20 cellular contexts compared by ENCODE assay signal in the genomic region with DNA sequence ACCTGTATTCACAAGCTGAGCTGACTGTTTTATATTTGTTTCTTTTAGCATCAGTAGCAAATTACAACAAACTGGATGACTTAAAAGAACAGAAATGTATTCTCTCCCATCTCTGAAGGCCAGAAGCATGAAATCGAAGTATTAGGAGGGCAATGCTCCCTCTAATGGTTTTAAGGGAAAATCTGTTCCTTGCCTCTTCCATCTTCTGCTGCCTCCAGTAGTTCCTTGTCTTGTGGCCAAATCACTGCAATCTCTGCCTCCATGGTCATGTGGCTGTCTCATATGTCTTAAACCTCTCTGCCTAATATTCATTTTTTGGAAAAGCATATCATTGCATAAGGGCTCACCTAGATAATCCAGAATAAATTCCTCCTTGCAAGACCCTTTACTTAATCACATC. TPM values are rescaled to one million over a fixed set of nuclear protein-coding genes. Genes with fewer than 3 reads are reported as not detected.
DNase-seq lines count a peak whose midpoint lies in the region; ATAC-seq, FAIRE-seq and TF ChIP-seq lines count a peak whose summit lies in the region.
"Had no signal": no experiment of that assay in that cellular context is flagged by ENCODE, and none has a peak within 500 bp of the region (broad histone marks: within the 10 kb centered on the region; RNA-seq: fewer than 3 reads in every experiment).

No MANE protein-coding gene starts in this region.

- H3K9me3 Mint-ChIP-seq in HFFc6 = no peaks in the 10 kb centered on the region

- no peaks in the 10 kb centered on the region for H3K36me3 Mint-ChIP-seq in HFFc6 (ENCODE audit: low read depth)

- TF ChIP-seq CTCF in AG10803 (conservative IDR thresholded peaks at IDR 0.05; ENCODE audit: low read length) (no peak; the same call in 1 of the 2 replicates), HFFc6 (IDR thresholded peaks at IDR 0.05) (peak; percentile 25; the same call in 1 of the 2 replicates), choroid plexus epithelial cell (conservative IDR thresholded peaks at IDR 0.05; ENCODE audit: low read depth, low read length) (peak; percentile 20), fibroblast of the aortic adventitia (IDR thresholded peaks at IDR 0.05; ENCODE audit: insufficient read depth, low read length) (peak; percentile 12)

- H3K4me1 Mint-ChIP-seq in HFFc6 (ENCODE audit: low read depth) = no peaks in the 10 kb centered on the region

- peak; percentile 3 for DNase-seq in AG10803 (ENCODE audit: low read depth)
- no peak for DNase-seq in HFFc6
- DNase-seq in choroid plexus epithelial cell (ENCODE audit: low read depth) = peak; percentile 12
- no peak for DNase-seq in fibroblast of the aortic adventitia (ENCODE audit: low read depth)
- DNase-seq in dedifferentiated amniotic fluid mesenchymal stem cell (ENCODE audit: extremely low spot score) = no peak
- no peak for DNase-seq in CD1c-positive myeloid dendritic cell (ENCODE audit: extremely low spot score)
- no peak for DNase-seq in urothelium cell line (ENCODE audit: low spot score)
- DNase-seq: ACHN, AML-193, H7, KG1, NCI-H1092 treated with DMSO at 0.1 percent for 48 hours, NCI-H1436 treated with DMSO at 0.1 percent for 48 hours, NCI-H1930, NCI-H2227 treated with DMSO at 0.1 percent for 48 hours, NCI-H524, OCI-M1 had no signal

- ATAC-seq in HG02840 (IDR thresholded peaks at IDR 0.05; ENCODE audit: low FRiP score, unreplicated experiment) = no peak
- ATAC-seq: Right ventricle myocardium inferior had no signal

- no peak for FAIRE-seq in urothelium cell line (lab: Jason Lieb, UNC)
- FAIRE-seq: HTR-8/SVneo had no signal

- no peak overlapping the region for H3K27ac Mint-ChIP-seq in HFFc6

- H3K4me3 ChIP-seq in AG10803 (ENCODE audit: low read length) = no peak overlapping the region
- H3K4me3 ChIP-seq in choroid plexus epithelial cell (ENCODE audit: low read depth, low read length) = no peak overlapping the region
- H3K4me3 ChIP-seq in fibroblast of the aortic adventitia (ENCODE audit: low read depth, low read length) = no peak overlapping the region

- no peak overlapping the region for H3K4me3 Mint-ChIP-seq in HFFc6

- H3K27me3 Mint-ChIP-seq in HFFc6 (ENCODE audit: insufficient read depth) = peaks cover 4% of the 10 kb centered on the region

RNA-seq across cellular contexts. Expression of gene ASCC3, which starts 25.2 kb away (rescaled TPM):
- total RNA-seq in HFFc6 (2021; fragmentation: NEBNext Ultra II Directional; extraction: Animal tissue kit (Norgen Biotek cat#: 25700)) = 100 to 1,000 TPM in 1 of 6 experiments, 10 to 100 TPM in 5; 96.1 to 101 (median 97.8) TPM
- 87.5 and 132 TPM in 2 replicates for total RNA-seq in fibroblast of the aortic adventitia (ENCODE audit: low replicate concordance)

Comparison
In these comparisons a context has a peak if more than half of its experiments do, and no peak if none do; other contexts are left out.
1. DNase-seq: peak in AG10803 (single experiment) and choroid plexus epithelial cell (single experiment); none in HFFc6 (single experiment), fibroblast of the aortic adventitia (single experiment), dedifferentiated amniotic fluid mesenchymal stem cell (single experiment), CD1c-positive myeloid dendritic cell (single experiment) and urothelium cell line (single experiment).